In the genomic region with DNA sequence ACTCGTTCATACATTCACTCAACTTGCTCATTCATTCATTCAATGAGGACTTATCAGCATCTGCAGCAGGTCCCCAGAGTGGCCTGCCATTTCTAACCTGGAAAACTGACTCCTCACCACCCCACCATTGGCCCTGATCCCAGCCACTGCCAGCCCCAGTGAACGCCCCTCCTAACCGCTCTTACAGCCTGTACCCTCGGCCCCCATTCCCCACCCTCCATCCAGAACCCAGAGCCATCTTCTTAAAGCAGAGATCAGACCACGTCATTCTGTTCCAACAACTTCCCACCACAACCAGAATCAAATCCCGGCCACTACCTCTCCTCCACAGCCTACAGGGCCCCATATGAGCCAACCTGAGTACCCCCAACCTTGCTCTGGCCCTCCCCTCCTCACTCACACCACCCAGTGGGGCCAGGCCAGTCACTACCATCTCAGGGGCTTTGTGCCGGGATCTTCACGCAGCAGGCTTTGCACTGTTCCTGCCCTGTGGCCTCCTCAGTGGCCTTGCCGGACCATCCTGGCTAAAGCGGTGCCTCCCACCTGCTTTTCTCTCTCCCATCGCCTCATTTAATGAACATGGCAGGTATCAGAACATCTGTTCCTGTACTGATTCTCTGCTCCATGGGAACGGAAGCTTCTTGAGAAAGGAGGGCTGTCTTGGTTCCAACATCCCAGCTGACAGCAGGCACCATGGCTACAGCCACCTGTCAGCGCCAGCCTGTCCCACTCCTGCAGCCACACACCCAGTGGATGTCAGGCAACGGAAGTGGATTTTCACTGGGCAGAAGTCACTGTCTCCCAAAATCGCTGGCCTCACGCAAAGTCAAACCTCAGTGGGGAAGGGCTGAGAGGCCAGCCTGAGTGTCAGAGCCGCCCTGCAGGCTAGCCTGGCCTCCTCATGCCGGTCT, we compare ENCODE assay signal across 11 cellular contexts. TPM values are rescaled to one million over a fixed set of nuclear protein-coding genes. Genes with fewer than 3 reads are reported as not detected.
DNase-seq lines count a peak whose midpoint lies in the region; ATAC-seq, FAIRE-seq and TF ChIP-seq lines count a peak whose summit lies in the region.
"Had no signal": no experiment of that assay in that cellular context is flagged by ENCODE, and none has a peak within 500 bp of the region (broad histone marks: within the 10 kb centered on the region; RNA-seq: fewer than 3 reads in every experiment).

No MANE protein-coding gene starts in this region.

- WGBS in GM12878 (ENCODE audit: insufficient coverage, insufficient replicate concordance, low lambda C conversion rate, missing lambda C conversion rate) = 75% methylated on average over 18 of the region's 18 CpGs

- BruUV-seq in GM12878 (replicated peaks; lab: Mats Ljungman, UMichigan) = no TSS peak

- no peak for TF ChIP-seq EP300 in GM12878 (IDR thresholded peaks at IDR 0.05; ENCODE audit: borderline replicate concordance in 1 of 2, control insufficient read depth in 1 of 2, low read depth in 2 of 2, low read length in 2 of 2)

- no peak for FAIRE-seq in GM12878 (lab: Jason Lieb, UNC)
- FAIRE-seq: H54 had no signal

- H3K9me3 Mint-ChIP-seq in activated naive CD4-positive, alpha-beta T cell treated with anti-CD3 and anti-CD28 coated beads, Interleukin-2, amount 10 ng/mL, durations not matched to agents 7 days and 5 days = no peaks in the 10 kb centered on the region
- H3K9me3 Mint-ChIP-seq in naive thymus-derived CD8-positive, alpha-beta T cell = no peaks in the 10 kb centered on the region
- H3K9me3 Mint-ChIP-seq: activated T-cell treated with anti-CD3 and anti-CD28 coated beads, Interleukin-2, amount 50 U/mL, for 4 hours had no signal

- intact Hi-C loops in GM12878 (cut with micrococcal nuclease; ENCODE audit: unreplicated experiment) (no loop called here), upper lobe of right lung (cut with DNase I) (no loop called here)

- ATAC-seq in GM12878 (no peak), upper lobe of right lung (no peak)
- no peak for ATAC-seq in naive thymus-derived CD8-positive, alpha-beta T cell

- POLR2A ChIA-PET in GM12878 (lab: Charles Lee) = interaction anchor here (1.1 to 3.8 kb wide), 3 partner anchors 11 to 43 kb away, joined by 3 to 54 read pairs (median 41); no protein-coding TSS in a partner anchor
- POLR2A ChIA-PET in naive thymus-derived CD8-positive, alpha-beta T cell (lab: Charles Lee) = interaction anchor here (1.0 to 4.0 kb wide), 5 partner anchors 10 to 36 kb away, joined by 3 to 24 read pairs (median 4); no protein-coding TSS in a partner anchor

- H3K27ac ChIP-seq in GM12878 (ENCODE audit: control insufficient read depth, insufficient read depth) = peak overlapping the region; percentile 94
- peak overlapping the region; percentile 14 for H3K27ac ChIP-seq in upper lobe of right lung

- H3K27me3 ChIP-seq in GM12878 (replicated peaks in 1 of 2; ENCODE audit: control insufficient read depth in 2 of 2, insufficient read depth in 2 of 2, low read length in 1 of 2) = no peaks in the 10 kb centered on the region
- H3K27me3 ChIP-seq in upper lobe of right lung = no peaks in the 10 kb centered on the region

- H2AFZ ChIP-seq in GM12878 (ENCODE audit: control insufficient read depth, low read depth, low read length) = no peak overlapping the region

- DNase-seq in activated naive CD4-positive, alpha-beta T cell treated with anti-CD3 and anti-CD28 coated beads, Interleukin-2, amount 10 ng/mL, durations not matched to agents 7 days and 5 days = no peak
- DNase-seq in activated naive CD4-positive, alpha-beta T cell treated with anti-CD3 and anti-CD28 coated beads, Interleukin-2, amount 50 U/mL, for 16 hours = no peak
- DNase-seq in GM12878 (ENCODE audit: low read depth, low spot score) (no peak), upper lobe of right lung (peak; percentile 46), dedifferentiated amniotic fluid mesenchymal stem cell (ENCODE audit: extremely low spot score) (no peak), amniotic stem cell (lab: John Stamatoyannopoulos, UW) (no peak), GM13977 (ENCODE audit: low spot score) (no peak)
- DNase-seq in naive thymus-derived CD8-positive, alpha-beta T cell = no peak
- DNase-seq: NCI-H526 treated with DMSO at 0.1 percent for 48 hours had no signal

- in situ Hi-C loops in GM12878 (cut with MboI) = no loop called here
- in situ Hi-C loops in GM13977 (cut with MboI; ENCODE audit: low pct_unique_long_range_greater_than_20kb, low sequenced_read_pairs, unreplicated experiment) = no loop called here

- peaks cover 100% of the 10 kb centered on the region for H3K4me1 Mint-ChIP-seq in activated naive CD4-positive, alpha-beta T cell treated with anti-CD3 and anti-CD28 coated beads, Interleukin-2, amount 10 ng/mL, durations not matched to agents 7 days and 5 days
- H3K4me1 Mint-ChIP-seq in naive thymus-derived CD8-positive, alpha-beta T cell = peaks cover 51 to 99% (median 96%) of the 10 kb centered on the region in 4 donors

- H3K36me3 ChIP-seq in GM12878 (ENCODE audit: control insufficient read depth in 2 of 2, insufficient read depth in 2 of 2, low read length in 1 of 2) (peaks cover 0 to 17% of the 10 kb centered on the region in 2 experiments; a peak in 3 of 4 replicates), upper lobe of right lung (peaks cover 26% of the 10 kb centered on the region)

- no peak overlapping the region for H3K9ac ChIP-seq in GM12878 (ENCODE audit: control insufficient read depth, insufficient read depth, low read length)

- H3K79me2 ChIP-seq in GM12878 (ENCODE audit: control insufficient read depth, insufficient read depth, low read length) = peaks cover 19% of the 10 kb centered on the region

- no peak for TF ChIP-seq POLR2A in GM12878 (IDR thresholded peaks at IDR 0.05; ENCODE audit: low read depth, low read length)

- H3K27me3 Mint-ChIP-seq in activated naive CD4-positive, alpha-beta T cell treated with anti-CD3 and anti-CD28 coated beads, Interleukin-2, amount 10 ng/mL, durations not matched to agents 7 days and 5 days = no peaks in the 10 kb centered on the region
- no peaks in the 10 kb centered on the region for H3K27me3 Mint-ChIP-seq in naive thymus-derived CD8-positive, alpha-beta T cell

- TF ChIP-seq CTCF in GM12878 (IDR thresholded peaks at IDR 0.05 in 2 of 3, conservative IDR thresholded peaks at IDR 0.05 in 1 of 3; ENCODE audit: control insufficient read depth in 2 of 3, extremely low read depth in 1 of 3, insufficient read depth in 1 of 3, low read depth in 3 of 3, low read length in 3 of 3) (no peak), upper lobe of right lung (IDR thresholded peaks at IDR 0.05) (no peak), GM13977 (IDR thresholded peaks at IDR 0.05; ENCODE audit: extremely low read depth, insufficient read depth, missing control alignments) (no peak)

- H3K4me1 ChIP-seq in GM12878 (ENCODE audit: control insufficient read depth, insufficient read depth, low read length) (peaks cover 71% of the 10 kb centered on the region), upper lobe of right lung (peaks cover 75% of the 10 kb centered on the region)

- 0 out of 2 replicates have a peak overlapping the region, but pooled peaks have one; percentile 8 for H3K4me2 ChIP-seq in GM12878 (ENCODE audit: control insufficient read depth, insufficient read depth)

- SMC1A ChIA-PET in GM12878 (lab: Charles Lee; ENCODE audit: uncharacterized antibody, unreplicated experiment) = interaction anchor here (3.2 to 3.8 kb wide), 4 partner anchors 19 to 42 kb away, joined by 16 to 115 read pairs (median 41); no protein-coding TSS in a partner anchor

- no peak overlapping the region for H3K4me3 Mint-ChIP-seq in activated naive CD4-positive, alpha-beta T cell treated with anti-CD3 and anti-CD28 coated beads, Interleukin-2, amount 10 ng/mL, durations not matched to agents 7 days and 5 days
- peak overlapping the region in 9 of 10 donors; percentile 20 to 80 (median 56) for H3K4me3 Mint-ChIP-seq in naive thymus-derived CD8-positive, alpha-beta T cell
- H3K4me3 Mint-ChIP-seq: activated T-cell treated with anti-CD3 and anti-CD28 coated beads, Interleukin-2, amount 50 U/mL, for 4 hours had no signal

- CTCF ChIA-PET in activated naive CD4-positive, alpha-beta T cell treated with anti-CD3 and anti-CD28 coated beads, Interleukin-2, amount 10 ng/mL, durations not matched to agents 7 days and 5 days (lab: Charles Lee) = interaction anchor here (2.4 kb wide), 1 partner anchor 43 kb away, joined by 16 read pairs; no protein-coding TSS in a partner anchor
- CTCF ChIA-PET in GM12878 (lab: Yijun Ruan, JAX) = interaction anchor here (1.1 to 6.1 kb wide), 5 partner anchors 19 to 67 kb away, joined by 3 to 74 read pairs (median 4); no protein-coding TSS in a partner anchor

- H4K20me1 ChIP-seq in GM12878 (ENCODE audit: control insufficient read depth, insufficient read depth) = no peaks in the 10 kb centered on the region

- peak overlapping the region; percentile 96 for H3K27ac Mint-ChIP-seq in activated naive CD4-positive, alpha-beta T cell treated with anti-CD3 and anti-CD28 coated beads, Interleukin-2, amount 10 ng/mL, durations not matched to agents 7 days and 5 days
- peak overlapping the region; percentile 76 to 97 (median 91) for H3K27ac Mint-ChIP-seq in naive thymus-derived CD8-positive, alpha-beta T cell

- TF ChIP-seq RAD21 in GM12878 (IDR thresholded peaks at IDR 0.05; ENCODE audit: insufficient read depth, low read depth, low read length) = no peak

- H3K9me3 ChIP-seq in GM12878 (replicated peaks; ENCODE audit: control insufficient read depth, insufficient read depth, low read length) = no peaks in the 10 kb centered on the region
- no peaks in the 10 kb centered on the region for H3K9me3 ChIP-seq in upper lobe of right lung

- H3K4me3 ChIP-seq in GM12878 = no peak overlapping the region
- no peak overlapping the region for H3K4me3 ChIP-seq in upper lobe of right lung

- H3K36me3 Mint-ChIP-seq in activated naive CD4-positive, alpha-beta T cell treated with anti-CD3 and anti-CD28 coated beads, Interleukin-2, amount 10 ng/mL, durations not matched to agents 7 days and 5 days = peaks cover 77% of the 10 kb centered on the region
- H3K36me3 Mint-ChIP-seq in naive thymus-derived CD8-positive, alpha-beta T cell = peaks cover 0 to 22% (median 10%) of the 10 kb centered on the region in 3 donors

- RAD21 ChIA-PET in GM12878 (lab: Charles Lee; ENCODE audit: unreplicated experiment) = interaction anchor here (2.9 to 14.0 kb wide), 5 partner anchors 11 to 42 kb away, joined by 14 to 266 read pairs (median 58); no protein-coding TSS in a partner anchor

RNA-seq across cellular contexts. Expression of gene FAM53B, which starts 45.4 kb away (rescaled TPM):
- total RNA-seq in GM12878 (2013; cell fraction: nucleolus; rRNA removed) = 50.5 and 56.5 TPM in 2 replicates
- 20.6 and 26.3 TPM in 2 replicates for total RNA-seq in GM12878 (2014; rRNA removed)
- 9.8 and 12.2 TPM in 2 replicates for total RNA-seq in GM12878 (2014; rRNA removed; fragmentation: Illumina TruSeq; extraction: Trizol)
- total RNA-seq in GM12878 (2021) = 25.2 and 26.1 TPM in 2 replicates
- 3.7 TPM for polyA plus RNA-seq in GM12878 (2011; ENCODE audit: low read depth)
- 6.3 and 8.6 TPM in 2 replicates for polyA plus RNA-seq in GM12878 (2011; rRNA removed)
- polyA plus RNA-seq in GM12878 (2011; cell fraction: cytosol; rRNA removed) = 10.5 and 14.4 TPM in 2 replicates
- 14.4 and 19.5 TPM in 2 replicates for polyA plus RNA-seq in GM12878 (2011; cell fraction: nucleus; rRNA removed)
- 7.8 and 8.4 TPM in 2 replicates for polyA plus RNA-seq in GM12878 (2012)
- polyA plus RNA-seq in GM12878 (2014; fragmentation: Illumina TruSeq; extraction: Trizol) = 2.7 and 6.5 TPM in 2 replicates
- polyA plus RNA-seq in GM12878 (2014; fragmentation: Nextera tagmentation; extraction: Ambion mirVana) = under 1 TPM; 0.05 to 0.16 TPM
- 14.8 and 15.6 TPM in 2 replicates for polyA plus RNA-seq in GM12878 (2014; rRNA removed)
- 1 to 10 TPM; 4.9 to 7.7 TPM for polyA plus RNA-seq in GM12878 (2016; fragmentation: Nextera tagmentation; extraction: Ambion mirVana)
- polyA minus RNA-seq in GM12878 (2011; rRNA and poly(A)+ RNA removed) = 15.6 and 28.6 TPM in 2 replicates
- polyA minus RNA-seq in GM12878 (2011; cell fraction: cytosol; rRNA and poly(A)+ RNA removed) = 13.3 and 14.2 TPM in 2 replicates
- polyA minus RNA-seq in GM12878 (2011; cell fraction: nucleus; rRNA and poly(A)+ RNA removed) = 11.6 and 25.5 TPM in 2 replicates
- 10 to 100 TPM; 22.2 to 23.2 TPM for total RNA-seq in naive thymus-derived CD8-positive, alpha-beta T cell
- 10 to 100 TPM in 2 of 3 donors, 1 to 10 TPM in 1; 2.4 to 15.1 (median 11.9) TPM for polyA plus RNA-seq in naive thymus-derived CD8-positive, alpha-beta T cell
- 31.4 TPM for total RNA-seq in upper lobe of right lung
